9 cellular contexts compared by ENCODE assay signal in genomic region chr1:173195596-173196088, GRCh38. TPM values are rescaled to one million over a fixed set of nuclear protein-coding genes. Genes with fewer than 3 reads are reported as not detected.
DNase-seq lines count a peak whose midpoint lies in the region; ATAC-seq and TF ChIP-seq lines count a peak whose summit lies in the region.
"Had no signal": no experiment of that assay in that cellular context is flagged by ENCODE, and none has a peak within 500 bp of the region (broad histone marks: within the 10 kb centered on the region; RNA-seq: fewer than 3 reads in every experiment).

No MANE protein-coding gene starts in this region.

- POLR2A ChIA-PET in activated B cell treated with CpG ODN at 0.5 μM for 24 hours (lab: Charles Lee), result interaction anchor here (0.7 to 2.1 kb wide), 6 partner anchors 9 to 432 kb away, joined by 3 to 11 read pairs (median 7); no protein-coding TSS in a partner anchor
- POLR2A ChIA-PET in MCF 10A (lab: Yijun Ruan, JAX), result interaction anchor here (0.6 to 1.1 kb wide), 2 partner anchors 451 to 453 kb away, joined by 3 read pairs; no protein-coding TSS in a partner anchor

- H3K36me3 Mint-ChIP-seq in activated naive CD4-positive, alpha-beta T cell treated with anti-CD3 and anti-CD28 coated beads for 36 hours (ENCODE audit: low read depth), result no peaks in the 10 kb centered on the region
- H3K36me3 Mint-ChIP-seq in activated B cell treated with CpG ODN at 0.5 μM for 24 hours (ENCODE audit: low read depth), result no peaks in the 10 kb centered on the region
- H3K36me3 Mint-ChIP-seq in MCF 10A (ENCODE audit: insufficient read depth, unreplicated experiment), result no peaks in the 10 kb centered on the region

- peak; percentile 80 for ATAC-seq in HG02943 (IDR thresholded peaks at IDR 0.05; ENCODE audit: low read depth, unreplicated experiment)
- ATAC-seq in activated B cell treated with CpG ODN at 0.5 μM for 24 hours (ENCODE audit: low read depth), result peak; percentile 93
- peak; percentile 94 for ATAC-seq in stimulated activated naive CD8-positive, alpha-beta T cell treated with anti-CD3 and anti-CD28 coated beads, Interleukin-15, amount 100 ng/mL, for 72 hours

- peak; percentile 18 for DNase-seq in activated naive CD4-positive, alpha-beta T cell treated with anti-CD3 and anti-CD28 coated beads for 36 hours
- no peak for DNase-seq in activated naive CD4-positive, alpha-beta T cell treated with anti-CD3 and anti-CD28 coated beads, Interleukin-2, amount 50 U/mL, for 16 hours
- DNase-seq in activated B cell treated with CpG ODN at 0.5 μM for 24 hours (peak; percentile 31), MCF 10A (ENCODE audit: unreplicated experiment) (no peak), inferior parietal cortex (ENCODE audit: extremely low spot score) (no peak), NCI-H1694 treated with DMSO at 0.1 percent for 48 hours (lab: John Stamatoyannopoulos, UW) (no peak)
- DNase-seq in stimulated activated naive CD8-positive, alpha-beta T cell treated with anti-CD3 and anti-CD28 coated beads, Interleukin-15, amount 100 ng/mL, for 72 hours, result peak; percentile 78 to 95
- DNase-seq: BE2C had no signal

- intact Hi-C loops in activated naive CD4-positive, alpha-beta T cell treated with anti-CD3 and anti-CD28 coated beads for 36 hours (cut with micrococcal nuclease), result no loop called here
- intact Hi-C loops in activated B cell treated with CpG ODN at 0.5 μM for 24 hours (cut with micrococcal nuclease) (loop anchor here (1.0 to 5.0 kb wide), 2 partner anchors 83 to 376 kb away; no protein-coding TSS in a partner anchor), MCF 10A (cut with micrococcal nuclease) (no loop called here)

- no TSS peak for BruUV-seq in MCF 10A (replicated peaks; lab: Mats Ljungman, UMichigan)

- no peak overlapping the region for H3K27ac Mint-ChIP-seq in activated naive CD4-positive, alpha-beta T cell treated with anti-CD3 and anti-CD28 coated beads for 36 hours
- peak overlapping the region; percentile 88 for H3K27ac Mint-ChIP-seq in activated B cell treated with CpG ODN at 0.5 μM for 24 hours
- peak overlapping the region in 1 of 2 donors; percentile 84 for H3K27ac Mint-ChIP-seq in stimulated activated naive CD8-positive, alpha-beta T cell treated with anti-CD3 and anti-CD28 coated beads, Interleukin-15, amount 100 ng/mL, for 72 hours
- no peak overlapping the region for H3K27ac Mint-ChIP-seq in MCF 10A (ENCODE audit: low read depth, unreplicated experiment)

- H3K4me3 Mint-ChIP-seq in activated naive CD4-positive, alpha-beta T cell treated with anti-CD3 and anti-CD28 coated beads for 36 hours, result no peak overlapping the region
- peak overlapping the region; percentile 61 for H3K4me3 Mint-ChIP-seq in activated B cell treated with CpG ODN at 0.5 μM for 24 hours
- peak overlapping the region; percentile 22 to 72 for H3K4me3 Mint-ChIP-seq in stimulated activated naive CD8-positive, alpha-beta T cell treated with anti-CD3 and anti-CD28 coated beads, Interleukin-15, amount 100 ng/mL, for 72 hours
- no peak overlapping the region for H3K4me3 Mint-ChIP-seq in MCF 10A (ENCODE audit: unreplicated experiment)

- CTCF ChIA-PET in activated naive CD4-positive, alpha-beta T cell treated with anti-CD3 and anti-CD28 coated beads for 36 hours (lab: Charles Lee), result interaction anchor here (1.1 to 2.5 kb wide), 2 partner anchors 8 to 451 kb away, joined by 3 to 8 read pairs; no protein-coding TSS in a partner anchor
- CTCF ChIA-PET in activated B cell treated with CpG ODN at 0.5 μM for 24 hours (lab: Charles Lee) (interaction anchor here (1.0 to 3.7 kb wide), 5 partner anchors 8 to 453 kb away, joined by 3 to 20 read pairs (median 3); no protein-coding TSS in a partner anchor), MCF 10A (lab: Yijun Ruan, JAX) (interaction anchor here (0.7 to 26.8 kb wide), 5 partner anchors 7 to 452 kb away, joined by 3 to 590 read pairs (median 6); no protein-coding TSS in a partner anchor)

- H3K9me3 Mint-ChIP-seq in activated naive CD4-positive, alpha-beta T cell treated with anti-CD3 and anti-CD28 coated beads for 36 hours, result no peaks in the 10 kb centered on the region
- H3K9me3 Mint-ChIP-seq in activated B cell treated with CpG ODN at 0.5 μM for 24 hours (no peaks in the 10 kb centered on the region), MCF 10A (ENCODE audit: unreplicated experiment) (no peaks in the 10 kb centered on the region)
- no peaks in the 10 kb centered on the region for H3K9me3 Mint-ChIP-seq in stimulated activated naive CD8-positive, alpha-beta T cell treated with anti-CD3 and anti-CD28 coated beads, Interleukin-15, amount 100 ng/mL, for 72 hours

- TF ChIP-seq CTCF in activated B cell treated with CpG ODN at 0.5 μM for 24 hours (IDR thresholded peaks at IDR 0.05) (no peak), MCF 10A (IDR thresholded peaks at IDR 0.05; ENCODE audit: unreplicated experiment) (no peak)

- H3K4me1 Mint-ChIP-seq in activated naive CD4-positive, alpha-beta T cell treated with anti-CD3 and anti-CD28 coated beads for 36 hours (ENCODE audit: low read depth), result peaks cover 8% of the 10 kb centered on the region
- H3K4me1 Mint-ChIP-seq in activated B cell treated with CpG ODN at 0.5 μM for 24 hours (peaks cover 36% of the 10 kb centered on the region), MCF 10A (ENCODE audit: insufficient read depth, unreplicated experiment) (peaks cover 15% of the 10 kb centered on the region)
- H3K4me1 Mint-ChIP-seq in stimulated activated naive CD8-positive, alpha-beta T cell treated with anti-CD3 and anti-CD28 coated beads, Interleukin-15, amount 100 ng/mL, for 72 hours, result peaks cover 40% of the 10 kb centered on the region

- no peaks in the 10 kb centered on the region for H3K27me3 Mint-ChIP-seq in activated naive CD4-positive, alpha-beta T cell treated with anti-CD3 and anti-CD28 coated beads for 36 hours (ENCODE audit: low read depth)
- no peaks in the 10 kb centered on the region for H3K27me3 Mint-ChIP-seq in activated B cell treated with CpG ODN at 0.5 μM for 24 hours
- no peaks in the 10 kb centered on the region for H3K27me3 Mint-ChIP-seq in stimulated activated naive CD8-positive, alpha-beta T cell treated with anti-CD3 and anti-CD28 coated beads, Interleukin-15, amount 100 ng/mL, for 72 hours
- no peaks in the 10 kb centered on the region for H3K27me3 Mint-ChIP-seq in MCF 10A (ENCODE audit: insufficient read depth, unreplicated experiment)

RNA-seq across cellular contexts. Expression of gene TNFSF4, which starts 11.5 kb away (rescaled TPM):
- total RNA-seq in activated naive CD4-positive, alpha-beta T cell treated with anti-CD3 and anti-CD28 coated beads for 36 hours, result under 1 TPM; 0.38 to 0.62 TPM
- total RNA-seq in activated B cell treated with CpG ODN at 0.5 μM for 24 hours (6.9 and 8.6 TPM in 2 replicates), MCF 10A (2022) (0.23 and 0.74 TPM in 2 replicates)

Comparison
In these comparisons a context has a peak if more than half of its experiments do, and no peak if none do; other contexts are left out.
1. DNase-seq: peak in activated naive CD4-positive, alpha-beta T cell treated with anti-CD3 and anti-CD28 coated beads for 36 hours (single experiment), activated B cell treated with CpG ODN at 0.5 μM for 24 hours (single experiment) and stimulated activated naive CD8-positive, alpha-beta T cell treated with anti-CD3 and anti-CD28 coated beads, Interleukin-15, amount 100 ng/mL, for 72 hours (2 of 2); none in activated naive CD4-positive, alpha-beta T cell treated with anti-CD3 and anti-CD28 coated beads, Interleukin-2, amount 50 U/mL, for 16 hours (single experiment), MCF 10A (single experiment), inferior parietal cortex (single experiment) and NCI-H1694 treated with DMSO at 0.1 percent for 48 hours (single experiment).
2. H3K4me3 Mint-ChIP-seq: peak in activated B cell treated with CpG ODN at 0.5 μM for 24 hours (single experiment) and stimulated activated naive CD8-positive, alpha-beta T cell treated with anti-CD3 and anti-CD28 coated beads, Interleukin-15, amount 100 ng/mL, for 72 hours (2 of 2); none in activated naive CD4-positive, alpha-beta T cell treated with anti-CD3 and anti-CD28 coated beads for 36 hours (single experiment) and MCF 10A (single experiment).
3. Peak in every context shown above with its lines, with median percentiles within 50 percentile points of each other: ATAC-seq.